Comparison of ENCODE assay signal across 8 cellular contexts in the genomic region with DNA sequence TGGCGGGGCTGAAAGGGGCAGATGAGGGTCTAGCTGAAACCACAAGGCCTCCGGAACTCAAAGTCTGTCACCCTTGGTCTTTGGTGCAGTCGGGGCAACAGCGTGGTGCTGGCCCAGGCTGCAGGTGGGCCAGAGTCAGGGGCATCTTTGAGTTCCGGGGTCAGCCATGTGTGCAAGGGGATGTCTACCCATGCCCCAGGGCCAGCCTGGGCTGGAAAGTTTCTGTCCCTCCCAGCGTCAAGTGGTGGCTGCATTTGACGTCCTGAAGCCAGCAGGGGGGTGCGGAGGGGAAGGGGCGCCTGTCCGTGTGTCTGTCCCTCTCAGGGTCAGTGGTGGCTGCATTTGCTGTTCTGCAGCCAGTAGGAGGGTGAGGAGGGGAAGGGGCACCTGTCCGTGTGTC. TPM values are rescaled to one million over a fixed set of nuclear protein-coding genes. Genes with fewer than 3 reads are reported as not detected.
A peak's percentile ranks its signal among the peaks of the same experiment; 100 is the strongest.
DNase-seq lines count a peak whose midpoint lies in the region; ATAC-seq, FAIRE-seq and TF ChIP-seq lines count a peak whose summit lies in the region.

No MANE protein-coding gene starts in this region.

- H3K27ac ChIP-seq in ascending aorta (no peak overlapping the region), right lobe of liver (no peak overlapping the region), upper lobe of left lung (peak overlapping the region; percentile 96 to 99 (median 98))

- no peak for TF ChIP-seq EP300 in upper lobe of left lung (IDR thresholded peaks at IDR 0.05)

- H3K27me3 ChIP-seq in ascending aorta (no peaks in the 10 kb centered on the region), right lobe of liver (no peaks in the 10 kb centered on the region), upper lobe of left lung (no peaks in the 10 kb centered on the region)

- TF ChIP-seq CTCF in ascending aorta (IDR thresholded peaks at IDR 0.05) (peak in 1 of 3 experiments; percentile 1), right lobe of liver (IDR thresholded peaks at IDR 0.05) (no peak), upper lobe of left lung (IDR thresholded peaks at IDR 0.05) (no peak)

- intact Hi-C loops in cardiac septum (cut with DNase I) = loop anchor here (5.0 kb wide), 1 partner anchor 77 kb away; a partner anchor contains a TSS
- intact Hi-C loops in left ventricle myocardium superior (cut with micrococcal nuclease) = no loop called here
- intact Hi-C loops in ascending aorta (cut with DNase I) = loop anchor here (1.0 to 5.0 kb wide), 6 partner anchors 37 to 152 kb away; a partner anchor contains a TSS
- intact Hi-C loops in right lobe of liver (cut with DNase I) = no loop called here

- H3K4me3 ChIP-seq in ascending aorta = peak overlapping the region; percentile 67 to 75
- peak overlapping the region; percentile 65 to 96 (median 94) for H3K4me3 ChIP-seq in right lobe of liver
- peak overlapping the region; percentile 70 to 94 (median 84) for H3K4me3 ChIP-seq in upper lobe of left lung

- H3K4me1 ChIP-seq in ascending aorta (peaks cover 0 to 17% of the 10 kb centered on the region in 2 donors), right lobe of liver (peaks cover 0 to 21% (median 4%) of the 10 kb centered on the region in 4 donors), upper lobe of left lung (peaks cover 26 to 44% (median 34%) of the 10 kb centered on the region in 4 donors)

- H3K36me3 ChIP-seq in ascending aorta (no peaks in the 10 kb centered on the region), right lobe of liver (no peaks in the 10 kb centered on the region), upper lobe of left lung (peaks cover 0 to 17% (median 0%) of the 10 kb centered on the region in 4 donors)

- FAIRE-seq in H54 (lab: Jason Lieb, UNC) = no peak

- DNase-seq in cardiac septum (ENCODE audit: low spot score) (peak; percentile 71), left ventricle myocardium superior (no peak), ascending aorta (ENCODE audit: low spot score in 2 of 2) (no peak), right lobe of liver (no peak), upper lobe of left lung (peak in 1 of 2 donors; percentile 42), H54 (ENCODE audit: insufficient read length, low spot score) (no peak)

- no peaks in the 10 kb centered on the region for H3K9me3 ChIP-seq in ascending aorta
- no peaks in the 10 kb centered on the region for H3K9me3 ChIP-seq in right lobe of liver
- no peaks in the 10 kb centered on the region for H3K9me3 ChIP-seq in upper lobe of left lung

- WGBS in right lobe of liver (ENCODE audit: insufficient coverage, low coverage, low lambda C conversion rate, missing lambda C conversion rate) = 0% methylated on average over 5 of the region's 11 CpGs
- WGBS in upper lobe of left lung, 2 donors = 11 to 30% methylated on average over 4 to 10 of the region's 11 CpGs

- ATAC-seq in left ventricle myocardium superior = no peak
- ATAC-seq in right lobe of liver = no peak
- no peak for ATAC-seq in upper lobe of left lung (ENCODE audit: low FRiP score in 2 of 2)
- ATAC-seq in GM18519 (IDR thresholded peaks at IDR 0.05; ENCODE audit: low FRiP score, unreplicated experiment) = no peak
- no peak for ATAC-seq in GM21390 (IDR thresholded peaks at IDR 0.05; ENCODE audit: unreplicated experiment)

- TF ChIP-seq POLR2A in right lobe of liver (IDR thresholded peaks at IDR 0.05) (no peak), upper lobe of left lung (IDR thresholded peaks at IDR 0.05) (no peak), H54 (IDR thresholded peaks at IDR 0.05; ENCODE audit: low read depth, low read length) (no peak)

RNA-seq across cellular contexts. Expression of a gene that starts 0.7 kb away (rescaled TPM):
- total RNA-seq in cardiac septum = 12.8 TPM
- total RNA-seq in left ventricle myocardium superior = 16.5 TPM
- 84.0 TPM for total RNA-seq in ascending aorta
- 10 to 100 TPM; 11.1 to 25.9 (median 14.8) TPM for total RNA-seq in right lobe of liver
- 10 to 100 TPM; 23.9 to 68.3 (median 31.0) TPM for total RNA-seq in upper lobe of left lung

RNA-seq across cellular contexts. Expression of a gene that starts 4.1 kb away (rescaled TPM):
- 13.3 TPM for total RNA-seq in cardiac septum
- 11.9 TPM for total RNA-seq in left ventricle myocardium superior
- 11.4 TPM for total RNA-seq in ascending aorta
- total RNA-seq in right lobe of liver = 1 to 10 TPM; 3.7 to 7.0 (median 4.0) TPM
- 10 to 100 TPM; 18.0 to 51.3 (median 23.9) TPM for total RNA-seq in upper lobe of left lung

RNA-seq across cellular contexts. Expression of a gene that starts 35.1 kb away (rescaled TPM):
- 6.2 TPM for total RNA-seq in cardiac septum
- total RNA-seq in left ventricle myocardium superior = 6.4 TPM
- 102 TPM for total RNA-seq in ascending aorta
- total RNA-seq in right lobe of liver = 1 to 10 TPM; 1.0 to 4.3 (median 1.7) TPM
- total RNA-seq in upper lobe of left lung = 10 to 100 TPM; 30.6 to 62.9 (median 45.2) TPM

Comparison
In these comparisons a context has a peak if more than half of its experiments do, and no peak if none do; other contexts are left out.
1. intact Hi-C loops: an anchor here in cardiac septum (5.0 kb wide) and ascending aorta (1.0 to 5.0 kb wide); none called in left ventricle myocardium superior and right lobe of liver.
2. H3K27ac ChIP-seq: peak in upper lobe of left lung (4 of 4); none in ascending aorta (0 of 2) and right lobe of liver (0 of 3).
3. Peak in every context shown above with its lines, with median percentiles within 50 percentile points of each other: H3K4me3 ChIP-seq.